In the genomic region with DNA sequence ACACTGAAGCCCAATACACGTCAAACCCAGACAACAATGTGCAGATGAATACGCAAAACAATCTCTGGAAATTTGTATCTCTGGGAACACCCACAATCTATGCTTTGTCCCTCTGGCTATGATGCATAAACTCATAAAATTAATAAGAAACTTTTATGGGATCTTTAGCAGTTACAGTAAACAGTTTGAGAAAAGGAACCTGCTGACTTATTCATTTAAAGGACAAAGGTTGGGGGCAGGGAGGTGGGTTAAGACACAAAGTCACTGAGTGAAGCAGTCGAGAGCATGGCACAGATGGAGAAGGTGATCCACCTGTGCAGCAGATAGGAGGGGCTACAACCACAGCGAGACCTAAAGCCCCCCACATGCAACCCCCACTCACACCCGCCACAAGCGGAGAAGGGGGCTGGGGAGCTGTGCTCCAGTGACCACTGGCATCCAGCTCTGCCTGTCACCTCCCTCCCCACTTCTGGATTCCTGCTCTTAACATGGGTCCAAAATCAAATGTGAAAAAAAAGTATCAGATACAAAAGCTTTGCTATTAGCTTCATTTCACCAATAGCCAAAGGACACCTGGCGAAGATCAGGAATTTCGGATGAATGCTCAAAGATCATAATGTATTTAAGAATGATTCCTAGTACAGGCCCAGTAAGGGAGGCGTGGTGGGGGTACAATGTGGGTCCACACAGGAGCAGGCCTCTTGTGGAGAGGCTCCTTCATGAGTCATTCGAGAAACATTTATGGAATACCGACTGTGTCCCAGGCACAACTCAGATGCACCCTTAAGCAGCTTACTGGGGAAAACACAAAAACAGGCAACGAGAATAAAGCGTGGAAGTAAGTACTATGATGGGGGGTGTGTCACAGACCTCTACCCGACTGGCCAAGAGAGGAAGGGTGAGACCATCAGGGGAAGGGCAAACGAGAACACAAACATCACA, we compare ENCODE assay signal across 15 cellular contexts. TPM values are rescaled to one million over a fixed set of nuclear protein-coding genes. Genes with fewer than 3 reads are reported as not detected.
DNase-seq lines count a peak whose midpoint lies in the region; ATAC-seq lines count a peak whose summit lies in the region.
"Had no signal": no experiment of that assay in that cellular context is flagged by ENCODE, and none has a peak within 500 bp of the region (broad histone marks: within the 10 kb centered on the region; RNA-seq: fewer than 3 reads in every experiment).

No MANE protein-coding gene starts in this region.

- H3K4me2 ChIP-seq in mesenchymal stem cell (ENCODE audit: low read length, poor library complexity, severe bottlenecking), result no peak overlapping the region

- H3K9me3 ChIP-seq in HUES64 (ENCODE audit: insufficient read depth, low read depth, low read length) (no peaks in the 10 kb centered on the region), mesenchymal stem cell (ENCODE audit: control insufficient read depth, low read length) (no peaks in the 10 kb centered on the region)
- H3K9me3 ChIP-seq: BE2C, right lobe of liver, transverse colon had no signal

- no peaks in the 10 kb centered on the region for H3K27me3 Mint-ChIP-seq in central memory CD8-positive, alpha-beta T cell
- H3K27me3 Mint-ChIP-seq: memory B cell had no signal

- H2BK12ac ChIP-seq in mesenchymal stem cell (ENCODE audit: low read length in 2 of 2), result no peak overlapping the region

- no peaks in the 10 kb centered on the region for H3K4me1 Mint-ChIP-seq in central memory CD8-positive, alpha-beta T cell
- H3K4me1 Mint-ChIP-seq: memory B cell had no signal

- H3K79me1 ChIP-seq in mesenchymal stem cell (replicated peaks; ENCODE audit: low read length, poor library complexity, severe bottlenecking), result peaks cover 11% of the 10 kb centered on the region

- no peak overlapping the region for H2BK120ac ChIP-seq in mesenchymal stem cell (ENCODE audit: low read depth, low read length)

- peaks cover 40% of the 10 kb centered on the region for H3K4me1 ChIP-seq in HUES64 (ENCODE audit: insufficient read depth, low read length)
- H3K4me1 ChIP-seq in mesenchymal stem cell (ENCODE audit: control insufficient read depth, insufficient read depth, low read depth, low read length), result peaks cover 30% of the 10 kb centered on the region

- H3K4ac ChIP-seq in mesenchymal stem cell (ENCODE audit: low read depth in 1 of 2, low read length in 2 of 2), result no peak overlapping the region

- no peak overlapping the region for H4K91ac ChIP-seq in mesenchymal stem cell (ENCODE audit: low read length)

- H2AFZ ChIP-seq in mesenchymal stem cell (ENCODE audit: low read depth, low read length), result no peak overlapping the region

- H3K9ac ChIP-seq in HUES64 (ENCODE audit: low read depth, low read length), result peak overlapping the region; percentile 39; the same call in 1 of the 2 replicates
- no peak overlapping the region for H3K9ac ChIP-seq in mesenchymal stem cell (ENCODE audit: low read length)

- H4K8ac ChIP-seq in mesenchymal stem cell (ENCODE audit: low read length), result no peak overlapping the region

- H3K36me3 ChIP-seq in HUES64 (ENCODE audit: insufficient read depth, low read length) (peaks cover 9% of the 10 kb centered on the region), mesenchymal stem cell (ENCODE audit: control insufficient read depth in 1 of 2, insufficient read depth in 2 of 2, low read depth in 1 of 2, low read length in 2 of 2) (no peaks in the 10 kb centered on the region)
- H3K36me3 ChIP-seq: right lobe of liver, transverse colon had no signal

- WGBS in HUES64, result 70% methylated on average over 15 of the region's 15 CpGs
- 54% methylated on average over 12 of the region's 15 CpGs for WGBS in mesenchymal stem cell

- H2AK5ac ChIP-seq in mesenchymal stem cell (ENCODE audit: low read length, severe bottlenecking), result peak overlapping the region; percentile 81

- no peak overlapping the region for H3K23ac ChIP-seq in mesenchymal stem cell (ENCODE audit: low read length in 2 of 2)

- H3K9me3 Mint-ChIP-seq in central memory CD8-positive, alpha-beta T cell, result no peaks in the 10 kb centered on the region

- peak overlapping the region; percentile 10 for H2BK5ac ChIP-seq in mesenchymal stem cell (ENCODE audit: low read depth, low read length, poor library complexity, severe bottlenecking)

- H3K18ac ChIP-seq in mesenchymal stem cell (ENCODE audit: low read depth in 1 of 2, low read length in 2 of 2), result no peak overlapping the region

- H3K14ac ChIP-seq in mesenchymal stem cell (ENCODE audit: low read length in 2 of 2), result no peak overlapping the region

- ATAC-seq in central memory CD8-positive, alpha-beta T cell (replicated peaks; ENCODE audit: extremely low read depth, poor library complexity, severe bottlenecking), result no peak
- ATAC-seq in GM21526 (IDR thresholded peaks at IDR 0.05; ENCODE audit: low FRiP score, unreplicated experiment) (no peak), HG02840 (IDR thresholded peaks at IDR 0.05; ENCODE audit: low FRiP score, unreplicated experiment) (no peak), GM18861 (IDR thresholded peaks at IDR 0.05; ENCODE audit: unreplicated experiment) (no peak)
- ATAC-seq: right lobe of liver had no signal

- H3K4me3 Mint-ChIP-seq in central memory CD8-positive, alpha-beta T cell, result no peak overlapping the region
- H3K4me3 Mint-ChIP-seq: memory B cell had no signal

- H3K4me3 ChIP-seq in HUES64 (ENCODE audit: low read length) (peak overlapping the region; percentile 11; the same call in 1 of the 2 replicates), mesenchymal stem cell (ENCODE audit: insufficient read depth in 1 of 2, low read depth in 1 of 2, low read length in 2 of 2) (no peak overlapping the region)
- H3K4me3 ChIP-seq: right lobe of liver, transverse colon had no signal

- H2BK15ac ChIP-seq in mesenchymal stem cell (ENCODE audit: low read depth, poor library complexity, severe bottlenecking), result no peak overlapping the region

- no peaks in the 10 kb centered on the region for H3K27me3 ChIP-seq in HUES64 (ENCODE audit: insufficient read depth, low read length)
- H3K27me3 ChIP-seq in mesenchymal stem cell (ENCODE audit: control insufficient read depth in 1 of 2, insufficient read depth in 1 of 2, low read length in 2 of 2), result no peaks in the 10 kb centered on the region
- H3K27me3 ChIP-seq: BE2C, right lobe of liver, transverse colon had no signal

- H3K27ac Mint-ChIP-seq in central memory CD8-positive, alpha-beta T cell (ENCODE audit: low read depth), result peak overlapping the region; percentile 6
- H3K27ac Mint-ChIP-seq: memory B cell had no signal

- peaks cover 3% of the 10 kb centered on the region for H3K36me3 Mint-ChIP-seq in central memory CD8-positive, alpha-beta T cell (ENCODE audit: insufficient read depth)

- H3K27ac ChIP-seq in HUES64 (ENCODE audit: low read depth, low read length) (peak overlapping the region; percentile 39; the same call in 1 of the 2 replicates), mesenchymal stem cell (ENCODE audit: low read length, poor library complexity, severe bottlenecking) (peak overlapping the region; percentile 81)
- H3K27ac ChIP-seq: right lobe of liver, transverse colon had no signal

- peak; percentile 5 for DNase-seq in COLO829 (ENCODE audit: low spot score)
- DNase-seq in central memory CD8-positive, alpha-beta T cell (ENCODE audit: low spot score in 2 of 2), result no peak
- DNase-seq in mesenchymal stem cell, result peak; percentile 65
- DNase-seq in activated CD4-positive, alpha-beta T cell treated with anti-CD3 and anti-CD28 coated beads for 1 hour, result no peak
- DNase-seq: activated CD4-positive, CD25-positive, alpha-beta regulatory T cell; BE2C; caudate nucleus; NCI-H446 treated with DMSO at 0.1 percent for 48 hours; right lobe of liver; transverse colon had no signal

RNA-seq across cellular contexts. Expression of a gene that starts 44.8 kb away (rescaled TPM):
- polyA plus RNA-seq in HUES64 (2013, experiment 1 of 2), result 25.6 TPM
- 28.3 TPM for polyA plus RNA-seq in HUES64 (2013, experiment 2 of 2)
- 8.1 TPM for polyA plus RNA-seq in mesenchymal stem cell (2013, experiment 1 of 2)
- 10.2 TPM for polyA plus RNA-seq in mesenchymal stem cell (2013, experiment 2 of 2)

Comparison
In these comparisons a context has a peak if more than half of its experiments do, and no peak if none do; other contexts are left out.
1. DNase-seq: peak in COLO829 (single experiment) and mesenchymal stem cell (single experiment); none in central memory CD8-positive, alpha-beta T cell (0 of 2) and activated CD4-positive, alpha-beta T cell treated with anti-CD3 and anti-CD28 coated beads for 1 hour (single experiment).